In genomic region chr11:8287297-8288070, GRCh38 we compare ENCODE assay signal across 22 cellular contexts. TPM values are rescaled to one million over a fixed set of nuclear protein-coding genes. Genes with fewer than 3 reads are reported as not detected.
DNase-seq lines count a peak whose midpoint lies in the region; ATAC-seq, FAIRE-seq and TF ChIP-seq lines count a peak whose summit lies in the region.
"Had no signal": no experiment of that assay in that cellular context is flagged by ENCODE, and none has a peak within 500 bp of the region (broad histone marks: within the 10 kb centered on the region; RNA-seq: fewer than 3 reads in every experiment).

No MANE protein-coding gene starts in this region.

- H3K27me3 Mint-ChIP-seq in CD14-positive monocyte (ENCODE audit: low read depth in 3 of 3) (peaks cover 6 to 20% (median 15%) of the 10 kb centered on the region in 3 donors), chondrocyte (ENCODE audit: low read depth) (peaks cover 4% of the 10 kb centered on the region), T-cell (peaks cover 13 to 15% of the 10 kb centered on the region in 2 donors)

- H3K27ac Mint-ChIP-seq in CD14-positive monocyte (peak overlapping the region in 1 of 7 donors; percentile 12), chondrocyte (ENCODE audit: unreplicated experiment) (no peak overlapping the region), T-cell (no peak overlapping the region)

- intact Hi-C loops in CD14-positive monocyte (cut with micrococcal nuclease), result no loop called here

- FAIRE-seq in HTR-8/SVneo (lab: Jason Lieb, UNC), result peak; percentile 57
- FAIRE-seq: GM19239 had no signal

- H3K9me3 Mint-ChIP-seq in CD14-positive monocyte (no peaks in the 10 kb centered on the region), chondrocyte (ENCODE audit: low read depth) (no peaks in the 10 kb centered on the region), T-cell (no peaks in the 10 kb centered on the region)

- DNase-seq in CD14-positive monocyte (ENCODE audit: low spot score) (peak; percentile 10), HTR-8/SVneo (ENCODE audit: insufficient read length, low spot score) (no peak), chondrocyte (ENCODE audit: low spot score) (peak; percentile 40), mesenteric fat pad (ENCODE audit: low spot score) (peak; percentile 62), T-cell (no peak), pons (ENCODE audit: low spot score) (no peak)
- no peak for DNase-seq in stimulated activated CD8-positive, alpha-beta memory T cell treated with anti-CD3 and anti-CD28 coated beads, Interleukin-4, amount 100 ng/mL, for 48 hours
- DNase-seq: C1 segment of cervical spinal cord; GDM1; GOT3; MM.1S; NCI-H1694 treated with DMSO at 0.1 percent for 48 hours; NCI-H2107; NCI-H510A; NCI-H748 treated with DMSO at 0.1 percent for 48 hours; NK-92 treated with Interleukin-12 subunit alpha and Interleukin-12 subunit beta, amount 100 ng/mL, for 24 hours; SHP77 had no signal

- TF ChIP-seq CTCF in CD14-positive monocyte (IDR thresholded peaks at IDR 0.05), result no peak
- TF ChIP-seq CTCF in chondrocyte (IDR thresholded peaks at IDR 0.05), result no peak

- H3K36me3 Mint-ChIP-seq in CD14-positive monocyte, result no peaks in the 10 kb centered on the region
- no peaks in the 10 kb centered on the region for H3K36me3 Mint-ChIP-seq in chondrocyte (ENCODE audit: low read depth)
- no peaks in the 10 kb centered on the region for H3K36me3 Mint-ChIP-seq in T-cell

- CTCF ChIA-PET in T-cell (lab: Charles Lee), result no interaction called here

- ATAC-seq in T-cell (replicated peaks in 1 of 4), result no peak
- ATAC-seq in GM21423 (IDR thresholded peaks at IDR 0.05; ENCODE audit: unreplicated experiment), result no peak
- ATAC-seq: HCT116 had no signal

- H3K4me3 Mint-ChIP-seq in CD14-positive monocyte (no peak overlapping the region), chondrocyte (ENCODE audit: unreplicated experiment) (no peak overlapping the region), T-cell (no peak overlapping the region)

- H3K4me1 Mint-ChIP-seq in CD14-positive monocyte (peaks cover 7% of the 10 kb centered on the region), chondrocyte (ENCODE audit: low read depth) (no peaks in the 10 kb centered on the region), T-cell (no peaks in the 10 kb centered on the region)

- POLR2A ChIA-PET in T-cell (lab: Charles Lee), result no interaction called here

RNA-seq across cellular contexts. Expression of gene LMO1, which starts 23.8 kb away (rescaled TPM):
- not detected for polyA plus RNA-seq in CD14-positive monocyte
- total RNA-seq in chondrocyte (not detected in 3 replicates), mesenteric fat pad (not detected), T-cell (not detected)
- total RNA-seq: Daoy, LHCN-M2 had no signal

Comparison
In these comparisons a context has a peak if more than half of its experiments do, and no peak if none do; other contexts are left out.
1. DNase-seq: peak in CD14-positive monocyte (single experiment), chondrocyte (single experiment) and mesenteric fat pad (single experiment); none in HTR-8/SVneo (single experiment), T-cell (0 of 34), pons (single experiment) and stimulated activated CD8-positive, alpha-beta memory T cell treated with anti-CD3 and anti-CD28 coated beads, Interleukin-4, amount 100 ng/mL, for 48 hours (single experiment).